Comparison of ENCODE assay signal across 7 cellular contexts in genomic region chr2:206764673-206765241, GRCh38. TPM values are rescaled to one million over a fixed set of nuclear protein-coding genes. Genes with fewer than 3 reads are reported as not detected.
DNase-seq lines count a peak whose midpoint lies in the region; ATAC-seq, FAIRE-seq and TF ChIP-seq lines count a peak whose summit lies in the region.

No MANE protein-coding gene starts in this region.

- H3K27ac ChIP-seq in K562 (ENCODE audit: extremely low read depth, low read depth, low read length) (peak overlapping the region; percentile 91; the same call in 2 of the 3 replicates), mesodermal cell (ENCODE audit: low read depth, low read length, severe bottlenecking) (no peak overlapping the region)

- peaks cover 38% of the 10 kb centered on the region for H3K79me2 ChIP-seq in K562 (ENCODE audit: control insufficient read depth, insufficient read depth, low read length)

- intact Hi-C loops in K562 (cut with micrococcal nuclease): no loop called here

- no peaks in the 10 kb centered on the region for H4K20me1 ChIP-seq in K562 (replicated peaks; ENCODE audit: control insufficient read depth, insufficient read depth, low read length)

- H3K9me3 ChIP-seq in K562 (replicated peaks; ENCODE audit: control insufficient read depth, insufficient read depth, low read depth, low read length) (no peaks in the 10 kb centered on the region), mesodermal cell (ENCODE audit: control insufficient read depth, low read length) (no peaks in the 10 kb centered on the region)

- H3K36me3 ChIP-seq in K562 (ENCODE audit: control insufficient read depth, insufficient read depth, low read length): peaks cover 30% of the 10 kb centered on the region
- H3K36me3 ChIP-seq in mesodermal cell (ENCODE audit: control insufficient read depth, insufficient read depth, low read length): peaks cover 25% of the 10 kb centered on the region

- CTCF ChIA-PET in K562 (lab: Yijun Ruan, JAX; ENCODE audit: low intra/inter-chr PET ratio): no interaction called here

- TF ChIP-seq POLR2A in K562 (conservative IDR thresholded peaks at IDR 0.05): no peak

- no peak for DNase-seq in K562 (ENCODE audit: extremely low read depth in 1 of 4, low spot score in 3 of 4)
- DNase-seq in stimulated activated naive CD4-positive, alpha-beta T cell treated with Interleukin-2 at 50 U/mL for 16 hours (lab: John Stamatoyannopoulos, UW): no peak

- H2AFZ ChIP-seq in K562 (ENCODE audit: low read depth, low read length): peak overlapping the region; percentile 100

- no peak for TF ChIP-seq CTCF in K562 (IDR thresholded peaks at IDR 0.05 in 2 of 3, conservative IDR thresholded peaks at IDR 0.05 in 1 of 3; ENCODE audit: insufficient read depth in 2 of 3, low read depth in 1 of 3, low read length in 3 of 3)

- no peaks in the 10 kb centered on the region for H3K9me1 ChIP-seq in K562 (ENCODE audit: control insufficient read depth, insufficient read depth, low read length)

- no peak for TF ChIP-seq RAD21 in K562 (CRISPR knock-in tag; conservative IDR thresholded peaks at IDR 0.05 in 1 of 2, IDR thresholded peaks at IDR 0.05 in 1 of 2)

- in situ Hi-C loops in K562 (cut with MboI): no loop called here

- POLR2A ChIA-PET in K562 (lab: Yijun Ruan, JAX): no interaction called here

- TF ChIP-seq EP300 in K562 (IDR thresholded peaks at IDR 0.05; ENCODE audit: low read length): no peak

- no TSS peak for BruUV-seq in K562 (replicated peaks; lab: Mats Ljungman, UMichigan)

- 11% methylated on average over 18 of the region's 18 CpGs for WGBS in K562 (ENCODE audit: insufficient coverage, low coverage, missing lambda C conversion rate)
- 5 to 8% methylated on average over 14 to 18 of the region's 18 CpGs for WGBS in mesodermal cell (ENCODE audit: insufficient coverage in 2 of 2), 2 experiments

- peak overlapping the region; percentile 87 for H3K4me2 ChIP-seq in K562 (ENCODE audit: insufficient read depth, low read length)

- no peaks in the 10 kb centered on the region for H3K27me3 ChIP-seq in K562 (ENCODE audit: control insufficient read depth in 2 of 2, insufficient read depth in 2 of 2, low read length in 2 of 2)

- H3K4me1 ChIP-seq in K562 (replicated peaks in 1 of 2; ENCODE audit: control insufficient read depth in 2 of 2, insufficient read depth in 2 of 2, low read length in 2 of 2) (peaks cover 3% of the 10 kb centered on the region in 2 experiments; a peak in 3 of 5 replicates), mesodermal cell (ENCODE audit: control insufficient read depth, insufficient read depth, low read length, poor library complexity, severe bottlenecking) (peaks cover 3% of the 10 kb centered on the region)

- peak overlapping the region; percentile 91 to 94 for H3K9ac ChIP-seq in K562 (ENCODE audit: insufficient read depth in 1 of 2, low read depth in 2 of 2, low read length in 2 of 2)

- peak overlapping the region; percentile 57 for H3K4me3 ChIP-seq in K562
- H3K4me3 ChIP-seq in mesodermal cell (ENCODE audit: extremely low read depth, insufficient read depth, low read length, poor library complexity, severe bottlenecking): peak overlapping the region; percentile 66

- no peak for FAIRE-seq in K562 (lab: Jason Lieb, UNC)

- peak; percentile 1 for ATAC-seq in GM18868 (IDR thresholded peaks at IDR 0.05; ENCODE audit: unreplicated experiment)
- peak; percentile 44 for ATAC-seq in HG03520 (IDR thresholded peaks at IDR 0.05; ENCODE audit: unreplicated experiment)
- ATAC-seq in K562: peak; percentile 9; the same call in 2 of the 3 replicates
- no peak for ATAC-seq in HG02759 (IDR thresholded peaks at IDR 0.05; ENCODE audit: unreplicated experiment)
- no peak for ATAC-seq in GM21367 (IDR thresholded peaks at IDR 0.05; ENCODE audit: unreplicated experiment)

TF ChIP-seq in K562, 482 proteins besides CTCF, POLR2A, EP300 and RAD21:
- TF ChIP-seq PCBP2 (IDR thresholded peaks at IDR 0.05; ENCODE audit: low read depth, low read length, poor library complexity, severe bottlenecking) (no peak), LCOR (CRISPR knock-in tag; IDR thresholded peaks at IDR 0.05) (0 out of 2 replicates have a peak, but pooled peaks have one; percentile 79), ZZZ3 (IDR thresholded peaks at IDR 0.05) (no peak), MLLT1 (IDR thresholded peaks at IDR 0.05) (no peak)

RNA-seq across cellular contexts. Expression of gene MDH1B, which starts 0.4 kb away (rescaled TPM):
- total RNA-seq in K562 (2011; cell fraction: chromatin; rRNA removed; ENCODE audit: low replicate concordance): 0.39 TPM in 1 of 2 replicates, not detected in the other
- not detected in 2 replicates for total RNA-seq in K562 (2011; cell fraction: nucleolus; rRNA removed)
- not detected in 2 replicates for total RNA-seq in K562 (2011; cell fraction: nucleoplasm; rRNA removed)
- 0.08 TPM in 1 of 2 replicates, not detected in the other for total RNA-seq in K562 (2014; rRNA removed)
- 0.15 TPM in 1 of 2 replicates, not detected in the other for total RNA-seq in K562 (2014; rRNA removed; fragmentation: Illumina TruSeq; extraction: Trizol)
- total RNA-seq in K562 (2015; rRNA removed; fragmentation: Illumina TruSeq; extraction: Trizol): 0.08 TPM in 1 of 2 replicates, not detected in the other
- 0.07 TPM in 1 of 2 replicates, not detected in the other for total RNA-seq in K562 (2021)
- 0.06 and 0.08 TPM in 2 replicates for polyA plus RNA-seq in K562 (2011; rRNA removed)
- polyA plus RNA-seq in K562 (2011; cell fraction: cytosol; rRNA removed): not detected in 2 replicates
- polyA plus RNA-seq in K562 (2011; cell fraction: nucleus; rRNA removed): 0.07 TPM in 1 of 2 replicates, not detected in the other
- 0.08 and 0.11 TPM in 2 replicates for polyA plus RNA-seq in K562 (2012)
- polyA plus RNA-seq in K562 (2014; fragmentation: Illumina TruSeq; extraction: Trizol): 0.14 TPM in 1 of 2 replicates, not detected in the other
- polyA plus RNA-seq in K562 (2014; fragmentation: Nextera tagmentation; extraction: Ambion mirVana): under 1 TPM in 1 of 2 experiments, not detected in 1; 0.14 TPM
- 0.16 TPM in 1 of 2 replicates, not detected in the other for polyA plus RNA-seq in K562 (2014; rRNA removed)
- polyA minus RNA-seq in K562 (2011; rRNA and poly(A)+ RNA removed): not detected in 2 replicates
- not detected in 2 replicates for polyA minus RNA-seq in K562 (2011; cell fraction: cytosol; rRNA and poly(A)+ RNA removed)
- 0.13 and 0.33 TPM in 2 replicates for polyA minus RNA-seq in K562 (2011; cell fraction: nucleus; rRNA and poly(A)+ RNA removed)
- polyA plus RNA-seq in mesodermal cell (2013, experiment 1 of 2): 0.88 TPM
- 1.2 TPM for polyA plus RNA-seq in mesodermal cell (2013, experiment 2 of 2)

RNA-seq across cellular contexts. Expression of gene FASTKD2, which starts 0.6 kb away (rescaled TPM):
- 13.1 and 34.5 TPM in 2 replicates for total RNA-seq in K562 (2011; cell fraction: chromatin; rRNA removed; ENCODE audit: low replicate concordance)
- 5.7 and 7.4 TPM in 2 replicates for total RNA-seq in K562 (2011; cell fraction: nucleolus; rRNA removed)
- 15.3 and 21.3 TPM in 2 replicates for total RNA-seq in K562 (2011; cell fraction: nucleoplasm; rRNA removed)
- 20.8 and 21.6 TPM in 2 replicates for total RNA-seq in K562 (2014; rRNA removed)
- 50.4 and 54.1 TPM in 2 replicates for total RNA-seq in K562 (2014; rRNA removed; fragmentation: Illumina TruSeq; extraction: Trizol)
- 37.0 and 39.1 TPM in 2 replicates for total RNA-seq in K562 (2015; rRNA removed; fragmentation: Illumina TruSeq; extraction: Trizol)
- 26.1 and 27.4 TPM in 2 replicates for total RNA-seq in K562 (2021)
- polyA plus RNA-seq in K562 (2011; rRNA removed): 39.7 and 55.0 TPM in 2 replicates
- polyA plus RNA-seq in K562 (2011; cell fraction: cytosol; rRNA removed): 19.7 and 27.0 TPM in 2 replicates
- polyA plus RNA-seq in K562 (2011; cell fraction: nucleus; rRNA removed): 22.2 and 33.5 TPM in 2 replicates
- polyA plus RNA-seq in K562 (2012): 13.9 and 20.0 TPM in 2 replicates
- polyA plus RNA-seq in K562 (2014; fragmentation: Illumina TruSeq; extraction: Trizol): 33.7 and 37.1 TPM in 2 replicates
- polyA plus RNA-seq in K562 (2014; fragmentation: Nextera tagmentation; extraction: Ambion mirVana): 10 to 100 TPM; 84.9 to 90.6 TPM
- polyA plus RNA-seq in K562 (2014; rRNA removed): 22.9 and 26.6 TPM in 2 replicates
- polyA minus RNA-seq in K562 (2011; rRNA and poly(A)+ RNA removed): 64.9 and 69.3 TPM in 2 replicates
- polyA minus RNA-seq in K562 (2011; cell fraction: cytosol; rRNA and poly(A)+ RNA removed): 11.0 and 20.1 TPM in 2 replicates
- polyA minus RNA-seq in K562 (2011; cell fraction: nucleus; rRNA and poly(A)+ RNA removed): 11.4 and 17.1 TPM in 2 replicates
- 24.0 TPM for polyA plus RNA-seq in mesodermal cell (2013, experiment 1 of 2)
- polyA plus RNA-seq in mesodermal cell (2013, experiment 2 of 2): 25.4 TPM

RNA-seq across cellular contexts. Expression of gene DYTN, which starts 46.6 kb away (rescaled TPM):
- total RNA-seq in K562 (2011; cell fraction: chromatin; rRNA removed; ENCODE audit: low replicate concordance): not detected in 2 replicates
- not detected in 2 replicates for total RNA-seq in K562 (2011; cell fraction: nucleolus; rRNA removed)
- not detected in 2 replicates for total RNA-seq in K562 (2011; cell fraction: nucleoplasm; rRNA removed)
- total RNA-seq in K562 (2014; rRNA removed) (not detected in 2 replicates), K562 (2014; rRNA removed; fragmentation: Illumina TruSeq; extraction: Trizol) (not detected in 2 replicates), K562 (2015; rRNA removed; fragmentation: Illumina TruSeq; extraction: Trizol) (not detected in 2 replicates), K562 (2021) (not detected in 2 replicates)
- polyA plus RNA-seq in K562 (2011; rRNA removed) (not detected in 2 replicates), K562 (2014; fragmentation: Illumina TruSeq; extraction: Trizol) (not detected in 2 replicates), K562 (2014; fragmentation: Nextera tagmentation; extraction: Ambion mirVana) (not detected), K562 (2014; rRNA removed) (not detected in 2 replicates)
- not detected in 2 replicates for polyA plus RNA-seq in K562 (2011; cell fraction: cytosol; rRNA removed)
- not detected in 2 replicates for polyA plus RNA-seq in K562 (2011; cell fraction: nucleus; rRNA removed)
- polyA plus RNA-seq in K562 (2012): not detected in 2 replicates
- not detected in 2 replicates for polyA minus RNA-seq in K562 (2011; rRNA and poly(A)+ RNA removed)
- not detected in 2 replicates for polyA minus RNA-seq in K562 (2011; cell fraction: cytosol; rRNA and poly(A)+ RNA removed)
- polyA minus RNA-seq in K562 (2011; cell fraction: nucleus; rRNA and poly(A)+ RNA removed): not detected in 2 replicates
- polyA plus RNA-seq in mesodermal cell (2013, experiment 1 of 2): not detected
- polyA plus RNA-seq in mesodermal cell (2013, experiment 2 of 2): not detected

Comparison
In these comparisons a context has a peak if more than half of its experiments do, and no peak if none do; other contexts are left out.
1. ATAC-seq: peak in GM18868 (single experiment), HG03520 (single experiment) and K562 (single experiment); none in HG02759 (single experiment) and GM21367 (single experiment).